ENCODE assay signal across 13 cellular contexts in the genomic region with DNA sequence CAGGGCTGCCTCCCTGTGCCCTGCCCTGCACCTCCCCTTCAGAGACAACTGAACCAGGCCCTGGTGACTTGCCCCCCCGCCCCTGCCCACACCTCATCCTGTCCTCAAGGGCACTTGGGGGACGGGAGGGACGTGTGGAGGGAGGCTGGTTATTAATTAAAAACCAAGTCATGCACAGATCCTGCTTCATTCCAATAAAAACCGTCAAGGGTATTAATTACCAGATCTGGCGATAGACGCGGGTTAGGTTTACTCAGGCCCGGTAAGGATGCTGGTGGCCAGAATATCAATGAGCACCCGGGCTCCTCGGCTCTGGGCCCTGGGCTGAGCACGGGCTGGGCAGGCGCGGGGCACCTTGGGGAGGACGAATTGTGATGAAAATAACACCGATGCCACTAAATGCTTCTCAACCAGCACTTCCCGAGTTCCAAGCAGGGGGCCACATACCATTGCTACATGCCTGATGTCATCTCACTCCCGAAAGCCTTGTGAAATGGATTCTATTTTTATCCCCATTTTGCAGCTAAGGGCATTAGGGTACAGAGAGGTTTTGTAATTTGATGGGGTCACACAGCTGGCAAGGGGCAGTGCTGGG. TPM values are rescaled to one million over a fixed set of nuclear protein-coding genes. Genes with fewer than 3 reads are reported as not detected.
DNase-seq lines count a peak whose midpoint lies in the region; ATAC-seq and TF ChIP-seq lines count a peak whose summit lies in the region.
"Had no signal": no experiment of that assay in that cellular context is flagged by ENCODE, and none has a peak within 500 bp of the region (broad histone marks: within the 10 kb centered on the region; RNA-seq: fewer than 3 reads in every experiment).

No MANE protein-coding gene starts in this region.

- H3K9me3 ChIP-seq in adipocyte (ENCODE audit: control insufficient read depth, low read length) (no peaks in the 10 kb centered on the region), WERI-Rb-1 (ENCODE audit: severe bottlenecking) (no peaks in the 10 kb centered on the region)
- H3K9me3 ChIP-seq: tibial nerve had no signal

- POLR2A ChIA-PET in AG04449 (lab: Yijun Ruan, JAX) = no interaction called here

- H3K27me3 ChIP-seq in adipocyte (replicated peaks; ENCODE audit: control insufficient read depth, insufficient read depth, low read length) (no peaks in the 10 kb centered on the region), WERI-Rb-1 (ENCODE audit: insufficient read depth, low read depth, severe bottlenecking) (no peaks in the 10 kb centered on the region)
- H3K27me3 ChIP-seq: cardiac muscle cell, tibial nerve had no signal

- H3K27ac ChIP-seq in WERI-Rb-1 = no peak overlapping the region
- H3K27ac ChIP-seq: cardiac muscle cell, tibial nerve had no signal

- H3K36me3 ChIP-seq in adipocyte (ENCODE audit: control insufficient read depth, insufficient read depth, low read length, severe bottlenecking) (no peaks in the 10 kb centered on the region), WERI-Rb-1 (no peaks in the 10 kb centered on the region)
- H3K36me3 ChIP-seq: cardiac muscle cell, tibial nerve had no signal

- TF ChIP-seq CTCF in AG04449 (IDR thresholded peaks at IDR 0.05; ENCODE audit: insufficient read depth, low read length, missing control alignments) (no peak), WERI-Rb-1 (IDR thresholded peaks at IDR 0.05; ENCODE audit: low read depth, low read length) (no peak)

- CTCF ChIA-PET in AG04449 (lab: Yijun Ruan, JAX) = interaction anchor here (0.8 to 4.0 kb wide), 8 partner anchors 9 to 137 kb away, joined by 3 to 17 read pairs (median 4); no protein-coding TSS in a partner anchor

- intact Hi-C loops in sciatic nerve (cut with DNase I) = no loop called here

- DNase-seq in AG04449 (ENCODE audit: low read depth, low spot score) = peak; percentile 53
- DNase-seq in HCEC 1CT = peak; percentile 43
- DNase-seq in adipocyte (ENCODE audit: low read depth) = peak; percentile 78
- peak; percentile 83 for DNase-seq in iris pigment epithelial cell (ENCODE audit: low read depth)
- DNase-seq in WERI-Rb-1 = no peak
- no peak for DNase-seq in stimulated activated CD4-positive, alpha-beta T cell treated with anti-CD3 and anti-CD28 coated beads, Interleukin-2, amount 100 ng/mL, for 24 hours
- DNase-seq in NCI-H2029 treated with DMSO at 0.1 percent for 48 hours (lab: John Stamatoyannopoulos, UW) = no peak
- DNase-seq in sciatic nerve (ENCODE audit: low spot score) = no peak
- DNase-seq: head of caudate nucleus, NCI-H2029, T-helper 2 cell had no signal

- H3K9ac ChIP-seq in adipocyte (ENCODE audit: low read length) = peak overlapping the region; percentile 29

- no peak for ATAC-seq in sciatic nerve

- no peak overlapping the region for H3K4me3 ChIP-seq in AG04449 (ENCODE audit: low read depth, low read length)
- no peak overlapping the region for H3K4me3 ChIP-seq in adipocyte (ENCODE audit: low read length)
- no peak overlapping the region for H3K4me3 ChIP-seq in WERI-Rb-1 (ENCODE audit: low read depth, low read length)
- H3K4me3 ChIP-seq: cardiac muscle cell, tibial nerve had no signal

- H3K4me1 ChIP-seq in adipocyte (ENCODE audit: control insufficient read depth, insufficient read depth, low read length) = peaks cover 17% of the 10 kb centered on the region
- H3K4me1 ChIP-seq: tibial nerve had no signal

RNA-seq across cellular contexts. Expression of a gene that starts 24.5 kb away (rescaled TPM):
- 29.5 TPM for total RNA-seq in sciatic nerve

Comparison
In these comparisons a context has a peak if more than half of its experiments do, and no peak if none do; other contexts are left out.
1. DNase-seq: peak in AG04449 (single experiment), HCEC 1CT (single experiment), adipocyte (single experiment) and iris pigment epithelial cell (single experiment); none in WERI-Rb-1 (single experiment), stimulated activated CD4-positive, alpha-beta T cell treated with anti-CD3 and anti-CD28 coated beads, Interleukin-2, amount 100 ng/mL, for 24 hours (0 of 2), NCI-H2029 treated with DMSO at 0.1 percent for 48 hours (single experiment) and sciatic nerve (single experiment).